1 cellular context compared by ENCODE assay signal in genomic region chr9:123302348-123303214, GRCh38.
TF ChIP-seq lines count a peak whose summit lies in the region.

No MANE protein-coding gene starts in this region.

TF ChIP-seq in K562, 482 proteins besides CTCF, POLR2A, EP300 and RAD21 (continued from another document and continues in another):
- no peak for TF ChIP-seq ZNF407 (IDR thresholded peaks at IDR 0.05; ENCODE audit: low read depth)
- TF ChIP-seq ZNF764 (CRISPR knock-in tag; IDR thresholded peaks at IDR 0.05; ENCODE audit: low read depth) = no peak
- TF ChIP-seq ZNF511 (CRISPR knock-in tag; IDR thresholded peaks at IDR 0.05) = no peak
- TF ChIP-seq IRF1 (CRISPR knock-in tag; IDR thresholded peaks at IDR 0.05; ENCODE audit: borderline replicate concordance) = no peak
- no peak for TF ChIP-seq SREBF2 (CRISPR knock-in tag; IDR thresholded peaks at IDR 0.05)
- no peak for TF ChIP-seq RFX1 (IDR thresholded peaks at IDR 0.05)
- no peak for TF ChIP-seq RREB1 (CRISPR knock-in tag; IDR thresholded peaks at IDR 0.05)
- TF ChIP-seq CHCHD3 (CRISPR knock-in tag; IDR thresholded peaks at IDR 0.05) = no peak
- no peak for TF ChIP-seq ZFP91 (CRISPR knock-in tag; IDR thresholded peaks at IDR 0.05)
- TF ChIP-seq NEUROD1 (IDR thresholded peaks at IDR 0.05; ENCODE audit: borderline replicate concordance, low read depth, low read length, partially characterized antibody) = no peak
- no peak for TF ChIP-seq TARDBP (IDR thresholded peaks at IDR 0.05)
- no peak for TF ChIP-seq SNRNP70 (optimal IDR thresholded peaks at IDR 0.05; ENCODE audit: low read depth, low read length)
- TF ChIP-seq ZNF398 (CRISPR knock-in tag; IDR thresholded peaks at IDR 0.05) = no peak
- no peak for TF ChIP-seq ZNF174 (CRISPR knock-in tag; IDR thresholded peaks at IDR 0.05)
- TF ChIP-seq EWSR1 (IDR thresholded peaks at IDR 0.05; ENCODE audit: borderline replicate concordance, low read depth, partially characterized antibody) = no peak
- no peak for TF ChIP-seq BRF2 (IDR thresholded peaks at IDR 0.05; ENCODE audit: borderline replicate concordance, insufficient read depth, insufficient read length)
- no peak for TF ChIP-seq SRSF3 (IDR thresholded peaks at IDR 0.05; ENCODE audit: insufficient read depth, low read length)
- TF ChIP-seq BCOR (IDR thresholded peaks at IDR 0.05) = peak; percentile 51; the same call in 1 of the 2 replicates
- TF ChIP-seq RAD51 (IDR thresholded peaks at IDR 0.05; ENCODE audit: borderline replicate concordance, low read depth) = no peak
- TF ChIP-seq ZNF282 (CRISPR knock-in tag; IDR thresholded peaks at IDR 0.05) = no peak
- TF ChIP-seq ZNF143 (CRISPR knock-in tag; IDR thresholded peaks at IDR 0.05) = no peak; the same call in 1 of the 2 replicates
- TF ChIP-seq TFAM (CRISPR knock-in tag; conservative IDR thresholded peaks at IDR 0.05) = no peak
- no peak for TF ChIP-seq ZBTB5 (IDR thresholded peaks at IDR 0.05)
- TF ChIP-seq GTF2A2 (tag; IDR thresholded peaks at IDR 0.05) = no peak
- TF ChIP-seq ZNF395 (CRISPR knock-in tag; IDR thresholded peaks at IDR 0.05) = no peak
- no peak for TF ChIP-seq ZNF717 (CRISPR knock-in tag; IDR thresholded peaks at IDR 0.05)
- TF ChIP-seq TCF7 (IDR thresholded peaks at IDR 0.05; ENCODE audit: borderline replicate concordance) = no peak
- TF ChIP-seq GATAD2A (IDR thresholded peaks at IDR 0.05) = no peak
- no peak for TF ChIP-seq PRMT5 (CRISPR knock-in tag; IDR thresholded peaks at IDR 0.05)
- TF ChIP-seq ZNF586 (CRISPR knock-in tag; conservative IDR thresholded peaks at IDR 0.05) = no peak
